Comparison of ENCODE assay signal across 21 cellular contexts in the genomic region with DNA sequence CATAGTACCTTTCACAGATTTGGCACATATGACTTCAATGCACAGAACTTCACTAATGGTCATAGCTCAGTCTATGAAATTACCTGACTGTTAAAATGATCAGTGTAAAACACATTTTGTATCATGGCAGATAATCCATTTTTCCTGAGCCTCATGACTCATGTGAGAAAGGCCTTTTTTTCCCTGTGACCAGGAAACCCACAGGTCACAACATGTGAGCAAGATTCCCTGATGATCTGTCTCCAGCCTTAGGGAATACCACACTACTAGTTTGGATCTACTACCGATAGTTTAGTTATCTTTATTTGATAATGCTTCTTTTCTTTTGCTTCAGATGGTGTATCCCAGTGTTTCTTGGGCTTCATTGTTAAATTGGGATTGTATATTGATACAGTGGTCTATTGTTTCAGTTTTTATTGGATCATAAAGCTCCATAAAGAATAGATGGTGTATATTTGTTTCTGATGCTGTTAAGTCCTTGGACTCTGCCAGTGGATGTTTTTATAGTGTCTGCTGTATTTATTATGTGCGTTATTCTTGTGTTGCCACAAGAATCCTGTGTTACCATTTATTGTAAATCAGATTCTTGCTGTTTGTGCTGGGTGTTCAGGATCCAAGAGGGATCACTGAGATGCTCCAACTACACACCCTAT.
A peak's percentile ranks its signal among the peaks of the same experiment; 100 is the strongest.
DNase-seq lines count a peak whose midpoint lies in the region; ATAC-seq and TF ChIP-seq lines count a peak whose summit lies in the region.
"Had no signal": no experiment of that assay in that cellular context is flagged by ENCODE, and none has a peak within 500 bp of the region (broad histone marks: within the 10 kb centered on the region; RNA-seq: fewer than 3 reads in every experiment).

No MANE protein-coding gene starts in this region.

- no peak overlapping the region for H3K4me3 Mint-ChIP-seq in endothelial cell (ENCODE audit: unreplicated experiment)
- no peak overlapping the region for H3K4me3 Mint-ChIP-seq in CD4-positive, alpha-beta T cell
- H3K4me3 Mint-ChIP-seq in activated T-helper 1 cell treated with anti-CD3 and anti-CD28 coated beads, Interleukin-12 subunit alpha, Interleukin-12 subunit beta, Interleukin-2, Interleukin-4 antibody, amounts not matched to agents 30 ng/mL and 10 ng/mL and 1 ng/mL, durations not matched to agents 14 hours and 24 hours and 36 hours: no peak overlapping the region
- H3K4me3 Mint-ChIP-seq: CD8-positive, alpha-beta memory T cell had no signal

- H3K4me1 Mint-ChIP-seq in endothelial cell (ENCODE audit: unreplicated experiment): no peaks in the 10 kb centered on the region
- H3K4me1 Mint-ChIP-seq in CD4-positive, alpha-beta T cell (ENCODE audit: low read depth): no peaks in the 10 kb centered on the region
- H3K4me1 Mint-ChIP-seq in activated T-helper 1 cell treated with anti-CD3 and anti-CD28 coated beads, Interleukin-12 subunit alpha, Interleukin-12 subunit beta, Interleukin-2, Interleukin-4 antibody, amounts not matched to agents 30 ng/mL and 10 ng/mL and 1 ng/mL, durations not matched to agents 14 hours and 24 hours and 36 hours (ENCODE audit: low read depth): peaks cover 17% of the 10 kb centered on the region
- H3K4me1 Mint-ChIP-seq: CD8-positive, alpha-beta memory T cell had no signal

- H3K27me3 ChIP-seq in foreskin keratinocyte: no peaks in the 10 kb centered on the region
- H3K27me3 ChIP-seq in CD4-positive, alpha-beta T cell (ENCODE audit: control insufficient read depth, insufficient read depth, low read length): no peaks in the 10 kb centered on the region
- H3K27me3 ChIP-seq: SJSA1 had no signal

- H3K9me3 Mint-ChIP-seq in endothelial cell (ENCODE audit: unreplicated experiment): no peaks in the 10 kb centered on the region
- H3K9me3 Mint-ChIP-seq in CD4-positive, alpha-beta T cell: peaks cover 3% of the 10 kb centered on the region
- H3K9me3 Mint-ChIP-seq in activated T-helper 1 cell treated with anti-CD3 and anti-CD28 coated beads, Interleukin-12 subunit alpha, Interleukin-12 subunit beta, Interleukin-2, Interleukin-4 antibody, amounts not matched to agents 30 ng/mL and 10 ng/mL and 1 ng/mL, durations not matched to agents 14 hours and 24 hours and 36 hours: peaks cover 3% of the 10 kb centered on the region

- ATAC-seq in foreskin keratinocyte (peak; percentile 87), HG03342 (IDR thresholded peaks at IDR 0.05; ENCODE audit: unreplicated experiment) (no peak)
- ATAC-seq in CD4-positive, alpha-beta T cell (ENCODE audit: poor library complexity): no peak

- H3K4me1 ChIP-seq in foreskin keratinocyte: peaks cover 12% of the 10 kb centered on the region

- no peaks in the 10 kb centered on the region for H3K27me3 Mint-ChIP-seq in endothelial cell (ENCODE audit: unreplicated experiment)
- H3K27me3 Mint-ChIP-seq in CD4-positive, alpha-beta T cell: peaks cover 13% of the 10 kb centered on the region
- H3K27me3 Mint-ChIP-seq in activated T-helper 1 cell treated with anti-CD3 and anti-CD28 coated beads, Interleukin-12 subunit alpha, Interleukin-12 subunit beta, Interleukin-2, Interleukin-4 antibody, amounts not matched to agents 30 ng/mL and 10 ng/mL and 1 ng/mL, durations not matched to agents 14 hours and 24 hours and 36 hours (ENCODE audit: insufficient read depth): peaks cover 33% of the 10 kb centered on the region

- POLR2A ChIA-PET in CD4-positive, alpha-beta T cell (lab: Charles Lee): no interaction called here

- no peak overlapping the region for H3K27ac Mint-ChIP-seq in endothelial cell (ENCODE audit: unreplicated experiment)
- H3K27ac Mint-ChIP-seq in CD4-positive, alpha-beta T cell: no peak overlapping the region
- H3K27ac Mint-ChIP-seq in activated T-helper 1 cell treated with anti-CD3 and anti-CD28 coated beads, Interleukin-12 subunit alpha, Interleukin-12 subunit beta, Interleukin-2, Interleukin-4 antibody, amounts not matched to agents 30 ng/mL and 10 ng/mL and 1 ng/mL, durations not matched to agents 14 hours and 24 hours and 36 hours: no peak overlapping the region
- H3K27ac Mint-ChIP-seq: CD8-positive, alpha-beta memory T cell had no signal

- intact Hi-C loops in CD4-positive, alpha-beta T cell (cut with DNase I, micrococcal nuclease): loop anchor here in 1 of 2 experiments (10.0 kb wide), 1 partner anchor 605 kb away; no protein-coding TSS in a partner anchor
- intact Hi-C loops in activated T-helper 1 cell treated with anti-CD3 and anti-CD28 coated beads, Interleukin-12 subunit alpha, Interleukin-12 subunit beta, Interleukin-2, Interleukin-4 antibody, amounts not matched to agents 30 ng/mL and 10 ng/mL and 1 ng/mL, durations not matched to agents 14 hours and 24 hours and 36 hours (cut with micrococcal nuclease): no loop called here

- CTCF ChIA-PET in CD4-positive, alpha-beta T cell (lab: Charles Lee): no interaction called here

- DNase-seq in Daoy (ENCODE audit: low read depth) (peak; percentile 37), LHCN-M2 (ENCODE audit: low read depth) (peak; percentile 10), dermis blood vessel endothelial cell (peak; percentile 17), foreskin keratinocyte (peak; percentile 51 to 73), endothelial cell (ENCODE audit: low spot score) (no peak)
- no peak for DNase-seq in CD4-positive, alpha-beta T cell
- no peak for DNase-seq in activated T-helper 1 cell treated with anti-CD3 and anti-CD28 coated beads, Interleukin-12 subunit alpha, Interleukin-12 subunit beta, Interleukin-2, Interleukin-4 antibody, amounts not matched to agents 30 ng/mL and 10 ng/mL and 1 ng/mL, durations not matched to agents 14 hours and 24 hours and 36 hours (ENCODE audit: low spot score)
- DNase-seq: 8988T; C1 segment of cervical spinal cord; Calu3; CD8-positive, alpha-beta memory T cell; GF-D8; KG1; NCI-H1105; NCI-H146; NCI-H2029 treated with DMSO at 0.1 percent for 48 hours; NCI-H226; NCI-H510A treated with DMSO at 0.1 percent for 48 hours; NCI-H748 treated with DMSO at 0.1 percent for 48 hours had no signal

- peaks cover 3% of the 10 kb centered on the region for H3K9me3 ChIP-seq in CD4-positive, alpha-beta T cell (ENCODE audit: control insufficient read depth, low read length)
- H3K9me3 ChIP-seq: SJSA1 had no signal

- peak overlapping the region; percentile 5 for H3K27ac ChIP-seq in foreskin keratinocyte
- H3K27ac ChIP-seq in CD4-positive, alpha-beta T cell (ENCODE audit: low read depth, low read length): no peak overlapping the region
- H3K27ac ChIP-seq: SJSA1 had no signal

- TF ChIP-seq CTCF in foreskin keratinocyte (conservative IDR thresholded peaks at IDR 0.05): no peak
- no peak for TF ChIP-seq CTCF in endothelial cell (IDR thresholded peaks at IDR 0.05; ENCODE audit: unreplicated experiment)
- no peak for TF ChIP-seq CTCF in CD4-positive, alpha-beta T cell (IDR thresholded peaks at IDR 0.05)

- H3K36me3 Mint-ChIP-seq in endothelial cell (ENCODE audit: low read depth, unreplicated experiment): peaks cover 3% of the 10 kb centered on the region
- no peaks in the 10 kb centered on the region for H3K36me3 Mint-ChIP-seq in CD4-positive, alpha-beta T cell (ENCODE audit: low read depth)
- H3K36me3 Mint-ChIP-seq in activated T-helper 1 cell treated with anti-CD3 and anti-CD28 coated beads, Interleukin-12 subunit alpha, Interleukin-12 subunit beta, Interleukin-2, Interleukin-4 antibody, amounts not matched to agents 30 ng/mL and 10 ng/mL and 1 ng/mL, durations not matched to agents 14 hours and 24 hours and 36 hours (ENCODE audit: low read depth): no peaks in the 10 kb centered on the region

Comparison
In these comparisons a context has a peak if more than half of its experiments do, and no peak if none do; other contexts are left out.
1. DNase-seq: peak in Daoy (single experiment), LHCN-M2 (single experiment), dermis blood vessel endothelial cell (single experiment) and foreskin keratinocyte (2 of 2); none in endothelial cell (single experiment), CD4-positive, alpha-beta T cell (0 of 10) and activated T-helper 1 cell treated with anti-CD3 and anti-CD28 coated beads, Interleukin-12 subunit alpha, Interleukin-12 subunit beta, Interleukin-2, Interleukin-4 antibody, amounts not matched to agents 30 ng/mL and 10 ng/mL and 1 ng/mL, durations not matched to agents 14 hours and 24 hours and 36 hours (single experiment).